9 cellular contexts compared by ENCODE assay signal in genomic region chr9:94375192-94375591, GRCh38. TPM values are rescaled to one million over a fixed set of nuclear protein-coding genes. Genes with fewer than 3 reads are reported as not detected.
DNase-seq lines count a peak whose midpoint lies in the region; ATAC-seq and TF ChIP-seq lines count a peak whose summit lies in the region.
"Not testable (repeated sequence)": the region's sequence is repeated elsewhere in the genome, so short reads cannot be mapped to it uniquely, and the experiment has no call there.
"Had no signal": no experiment of that assay in that cellular context is flagged by ENCODE, and none has a peak within 500 bp of the region (broad histone marks: within the 10 kb centered on the region; RNA-seq: fewer than 3 reads in every experiment).

No MANE protein-coding gene starts in this region.

- TF ChIP-seq POLR2A in sigmoid colon (IDR thresholded peaks at IDR 0.05) = peak in 1 of 2 donors; percentile 10

- not testable (repeated sequence) for H3K36me3 ChIP-seq in sigmoid colon

- intact Hi-C loops in dendritic cell treated with granulocyte-macrophage colony-stimulating factor and Interleukin-4, amounts not matched to agents 40 ng/mL and 50 ng/mL, for 4 days (cut with micrococcal nuclease); sigmoid colon (cut with DNase I): not testable (repeated sequence)

- not testable (repeated sequence) for TF ChIP-seq CTCF in LNCaP clone FGC (IDR thresholded peaks at IDR 0.05; ENCODE audit: control insufficient read depth, extremely low read depth, insufficient read depth); sigmoid colon (IDR thresholded peaks at IDR 0.05)

- H3K4me1 ChIP-seq in sigmoid colon = not testable (repeated sequence)

- H3K4me3 ChIP-seq in LNCaP clone FGC (ENCODE audit: low read depth, low read length) = peak overlapping the region; percentile 53
- H3K4me3 ChIP-seq in sigmoid colon = peak overlapping the region; percentile 28 to 63 (median 60)

- H3K36me3 Mint-ChIP-seq in dendritic cell treated with granulocyte-macrophage colony-stimulating factor and Interleukin-4, amounts not matched to agents 40 ng/mL and 50 ng/mL, for 4 days (ENCODE audit: low read depth) = not testable (repeated sequence)

- peak overlapping the region; percentile 72 for H3K4me3 Mint-ChIP-seq in dendritic cell treated with granulocyte-macrophage colony-stimulating factor and Interleukin-4, amounts not matched to agents 40 ng/mL and 50 ng/mL, for 4 days

- H3K27me3 ChIP-seq in sigmoid colon = not testable (repeated sequence)

- 0% methylated on average over 16 of the region's 18 CpGs for WGBS in sigmoid colon, 2 donors

- H3K9me3 ChIP-seq in sigmoid colon = not testable (repeated sequence)

- TF ChIP-seq EP300 in sigmoid colon (IDR thresholded peaks at IDR 0.05) = not testable (repeated sequence)

- not testable (repeated sequence) for H3K9me3 Mint-ChIP-seq in dendritic cell treated with granulocyte-macrophage colony-stimulating factor and Interleukin-4, amounts not matched to agents 40 ng/mL and 50 ng/mL, for 4 days

- not testable (repeated sequence) for H3K27me3 Mint-ChIP-seq in dendritic cell treated with granulocyte-macrophage colony-stimulating factor and Interleukin-4, amounts not matched to agents 40 ng/mL and 50 ng/mL, for 4 days

- peak; percentile 61 for ATAC-seq in GM18909 (IDR thresholded peaks at IDR 0.05; ENCODE audit: poor library complexity, unreplicated experiment)
- ATAC-seq in HG02759 (IDR thresholded peaks at IDR 0.05; ENCODE audit: unreplicated experiment) = peak; percentile 59
- ATAC-seq in activated CD4-positive, CD25-positive, alpha-beta regulatory T cell treated with anti-CD3 and anti-CD28 coated beads, Interleukin-2, amount 50 U/mL, for 24 hours = peak; percentile 42 to 46

- H3K27ac Mint-ChIP-seq in dendritic cell treated with granulocyte-macrophage colony-stimulating factor and Interleukin-4, amounts not matched to agents 40 ng/mL and 50 ng/mL, for 4 days = peak overlapping the region; percentile 71

- not testable (repeated sequence) for H3K4me1 Mint-ChIP-seq in dendritic cell treated with granulocyte-macrophage colony-stimulating factor and Interleukin-4, amounts not matched to agents 40 ng/mL and 50 ng/mL, for 4 days (ENCODE audit: low read depth)

- peak; percentile 0 for DNase-seq in AG20443 (ENCODE audit: low spot score)
- not testable (repeated sequence) for DNase-seq in LNCaP clone FGC (ENCODE audit: low read depth); sigmoid colon
- DNase-seq in iris pigment epithelial cell (ENCODE audit: low read depth) = peak; percentile 27

- peak overlapping the region; percentile 76 to 87 (median 82) for H3K27ac ChIP-seq in sigmoid colon

RNA-seq across cellular contexts. Expression of gene NUTM2F, which starts 46.7 kb away (rescaled TPM):
- total RNA-seq in sigmoid colon = not detected
- polyA plus RNA-seq in sigmoid colon = not detected
- total RNA-seq: HT1080 had no signal
